19 cellular contexts compared by ENCODE assay signal in genomic region chr4:110849461-110849860, GRCh38.
DNase-seq lines count a peak whose midpoint lies in the region; ATAC-seq and TF ChIP-seq lines count a peak whose summit lies in the region.
"Had no signal": no experiment of that assay in that cellular context is flagged by ENCODE, and none has a peak within 500 bp of the region (broad histone marks: within the 10 kb centered on the region; RNA-seq: fewer than 3 reads in every experiment).

No MANE protein-coding gene starts in this region.

- H3K18ac ChIP-seq in IMR-90 (ENCODE audit: low read depth, low read length), result no peak overlapping the region

- no peaks in the 10 kb centered on the region for H3K9me2 ChIP-seq in GM23248 (ENCODE audit: insufficient read depth)

- H3K36me3 ChIP-seq in IMR-90 (ENCODE audit: control insufficient read depth, insufficient read depth, low read length) (no peaks in the 10 kb centered on the region), smooth muscle cell (ENCODE audit: low read depth) (no peaks in the 10 kb centered on the region), GM23248 (ENCODE audit: low read depth) (no peaks in the 10 kb centered on the region), right atrium auricular region (no peaks in the 10 kb centered on the region)

- H3K4me1 ChIP-seq in IMR-90 (ENCODE audit: control insufficient read depth, insufficient read depth, low read length) (no peaks in the 10 kb centered on the region), smooth muscle cell (ENCODE audit: low read depth) (peaks cover 16% of the 10 kb centered on the region), GM23248 (ENCODE audit: insufficient read depth) (peaks cover 9% of the 10 kb centered on the region), right atrium auricular region (no peaks in the 10 kb centered on the region)

- no peaks in the 10 kb centered on the region for H3K9me3 Mint-ChIP-seq in chondrocyte (ENCODE audit: low read depth)
- H3K9me3 Mint-ChIP-seq: CD4-positive, alpha-beta T cell; H9 had no signal

- POLR2A ChIA-PET in IMR-90 (lab: Charles Lee; ENCODE audit: unreplicated experiment), result no interaction called here

- intact Hi-C loops in IMR-90 (cut with micrococcal nuclease), result no loop called here

- dilution Hi-C loops in IMR-90 (cut with HindIII; ENCODE audit: low sequenced_read_pairs, unreplicated experiment), result no loop called here

- no peak overlapping the region for H3K23ac ChIP-seq in IMR-90 (ENCODE audit: low read depth, low read length)

- H3K9me3 ChIP-seq in IMR-90 (ENCODE audit: control insufficient read depth, insufficient read depth, low read length) (no peaks in the 10 kb centered on the region), smooth muscle cell (replicated peaks; ENCODE audit: low read depth) (no peaks in the 10 kb centered on the region), GM23248 (ENCODE audit: low read depth) (no peaks in the 10 kb centered on the region), right atrium auricular region (no peaks in the 10 kb centered on the region)
- H3K9me3 ChIP-seq: A549 had no signal

- no peak overlapping the region for H4K91ac ChIP-seq in IMR-90 (ENCODE audit: insufficient read depth, low read depth, low read length)

- no peaks in the 10 kb centered on the region for H3K36me3 Mint-ChIP-seq in chondrocyte (ENCODE audit: low read depth)

- in situ Hi-C loops in IMR-90 (cut with MboI; ENCODE audit: low sequenced_read_pairs) (no loop called here), GM23248 (cut with MboI) (no loop called here)

- no peaks in the 10 kb centered on the region for H3K79me1 ChIP-seq in IMR-90 (ENCODE audit: low read depth in 1 of 2, low read length in 2 of 2)

- H4K5ac ChIP-seq in IMR-90 (ENCODE audit: low read depth, low read length), result no peak overlapping the region

- no peak overlapping the region for H2BK15ac ChIP-seq in IMR-90 (ENCODE audit: low read depth, low read length)

- no peak overlapping the region for H3K27ac ChIP-seq in IMR-90 (ENCODE audit: insufficient read depth, low read length)
- peak overlapping the region; percentile 66 for H3K27ac ChIP-seq in smooth muscle cell (ENCODE audit: low read depth)
- H3K27ac ChIP-seq in GM23248, result no peak overlapping the region
- no peak overlapping the region for H3K27ac ChIP-seq in right atrium auricular region
- H3K27ac ChIP-seq: A549, C4-2B had no signal

- no peak for TF ChIP-seq RAD21 in IMR-90 (IDR thresholded peaks at IDR 0.05; ENCODE audit: low read length)

- H3K4me1 Mint-ChIP-seq in chondrocyte (ENCODE audit: low read depth), result peaks cover 7% of the 10 kb centered on the region

- H3K27ac Mint-ChIP-seq in chondrocyte (ENCODE audit: unreplicated experiment), result no peak overlapping the region
- H3K27ac Mint-ChIP-seq: CD4-positive, alpha-beta T cell; H9 had no signal

- H3K9me1 ChIP-seq in IMR-90 (ENCODE audit: insufficient read depth, low read length), result 0 out of 2 replicates have a peak, but pooled peaks cover 2% of the 10 kb centered on the region

- no CpG with 5 or more reads among the region's 6 CpGs for WGBS in IMR-90 (ENCODE audit: extremely low coverage in 2 of 2, insufficient read length in 1 of 2), 2 experiments
- WGBS in smooth muscle cell (ENCODE audit: low lambda C conversion rate), result 60% methylated on average over 6 of the region's 6 CpGs
- WGBS in GM23248 (ENCODE audit: low coverage in 1 of 2, low lambda C conversion rate in 2 of 2, missing lambda C conversion rate in 2 of 2), 2 experiments, result 98% methylated on average over 6 of the region's 6 CpGs

- H3K79me2 ChIP-seq in smooth muscle cell (ENCODE audit: low read depth) (peaks cover 24% of the 10 kb centered on the region), GM23248 (ENCODE audit: insufficient read depth) (no peaks in the 10 kb centered on the region)

- CTCF ChIA-PET in IMR-90 (lab: Yijun Ruan, JAX), result no interaction called here

- H3K56ac ChIP-seq in IMR-90 (ENCODE audit: extremely low read depth, insufficient read depth, low read length), result no peak overlapping the region

- no peak for TF ChIP-seq POLR2A in IMR-90 (IDR thresholded peaks at IDR 0.05; ENCODE audit: low read depth, low read length)

- no peak overlapping the region for H3K14ac ChIP-seq in IMR-90 (replicated peaks; ENCODE audit: low read depth, low read length)

- no peaks in the 10 kb centered on the region for H4K20me1 ChIP-seq in IMR-90 (ENCODE audit: insufficient read depth, low read length)
- H4K20me1 ChIP-seq in smooth muscle cell (ENCODE audit: low read depth), result no peaks in the 10 kb centered on the region
- no peaks in the 10 kb centered on the region for H4K20me1 ChIP-seq in GM23248 (ENCODE audit: insufficient read depth)

- no peak overlapping the region for H3K4me3 Mint-ChIP-seq in chondrocyte (ENCODE audit: unreplicated experiment)
- H3K4me3 Mint-ChIP-seq: CD4-positive, alpha-beta T cell; H9 had no signal

- peak overlapping the region; percentile 69 for H2AFZ ChIP-seq in IMR-90 (replicated peaks; ENCODE audit: low read length, poor library complexity)
- H2AFZ ChIP-seq in smooth muscle cell (ENCODE audit: low read depth), result no peak overlapping the region
- H2AFZ ChIP-seq in GM23248, result no peak overlapping the region

- H3K4ac ChIP-seq in IMR-90 (ENCODE audit: low read depth, low read length), result peak overlapping the region; percentile 35; the same call in 1 of the 2 replicates

- H2AK9ac ChIP-seq in IMR-90 (replicated peaks; ENCODE audit: low read depth, low read length, poor library complexity), result no peak overlapping the region

- no peak overlapping the region for H2BK120ac ChIP-seq in IMR-90 (ENCODE audit: low read depth, low read length)

- no peak overlapping the region for H4K8ac ChIP-seq in IMR-90 (ENCODE audit: low read depth in 2 of 2, low read length in 2 of 2)

- ATAC-seq in GM19463 (IDR thresholded peaks at IDR 0.05; ENCODE audit: unreplicated experiment) (peak; percentile 33), IMR-90 (ENCODE audit: low read depth) (no peak)
- ATAC-seq: A549, GM12878, HepG2 had no signal

- H3K4me2 ChIP-seq in IMR-90 (ENCODE audit: low read depth, low read length) (no peak overlapping the region), smooth muscle cell (peak overlapping the region; percentile 68), GM23248 (ENCODE audit: unreplicated experiment) (no peak overlapping the region)
- H3K4me2 ChIP-seq: A549 had no signal

- no TSS peak for BruUV-seq in IMR-90 (replicated peaks; lab: Mats Ljungman, UMichigan)

- H3K9ac ChIP-seq in IMR-90 (ENCODE audit: low read depth, low read length), result no peak overlapping the region
- H3K9ac ChIP-seq in smooth muscle cell (ENCODE audit: low read depth), result no peak overlapping the region
- H3K9ac ChIP-seq in GM23248, result no peak overlapping the region

- no peaks in the 10 kb centered on the region for H3F3A ChIP-seq in smooth muscle cell (ENCODE audit: low read depth)
- H3F3A ChIP-seq in GM23248 (ENCODE audit: insufficient read depth), result peaks cover 6% of the 10 kb centered on the region

- DNase-seq in IMR-90 (no peak), myocyte (ENCODE audit: low read depth) (peak; percentile 76), smooth muscle cell (lab: John Stamatoyannopoulos, UW; ENCODE audit: unreplicated experiment) (no peak), GM23248 (no peak), right atrium auricular region (ENCODE audit: low spot score) (no peak), chondrocyte (ENCODE audit: low spot score) (no peak)
- DNase-seq: AML-193; CD4-positive, alpha-beta T cell; DMS153; DND-41; EL; GOT3; H9; KG1 had no signal

- H3K4me3 ChIP-seq in IMR-90 (ENCODE audit: insufficient read depth, low read depth, low read length) (no peak overlapping the region), smooth muscle cell (no peak overlapping the region), GM23248 (no peak overlapping the region), right atrium auricular region (no peak overlapping the region)
- H3K4me3 ChIP-seq: A549, GM12878 had no signal

- H3K27me3 ChIP-seq in IMR-90 (ENCODE audit: control insufficient read depth, insufficient read depth, low read length), result peaks cover 4% of the 10 kb centered on the region; the same call in 1 of the 2 replicates
- no peaks in the 10 kb centered on the region for H3K27me3 ChIP-seq in smooth muscle cell (ENCODE audit: low read depth)
- H3K27me3 ChIP-seq in GM23248 (replicated peaks; ENCODE audit: insufficient read depth), result peaks cover 26% of the 10 kb centered on the region
- no peaks in the 10 kb centered on the region for H3K27me3 ChIP-seq in right atrium auricular region

- TF ChIP-seq CTCF in IMR-90 (conservative IDR thresholded peaks at IDR 0.05; ENCODE audit: low read depth, low read length), result no peak
- TF ChIP-seq CTCF in smooth muscle cell (IDR thresholded peaks at IDR 0.05; ENCODE audit: borderline replicate concordance, insufficient read depth, poor library complexity, severe bottlenecking), result no peak
- no peak for TF ChIP-seq CTCF in right atrium auricular region (IDR thresholded peaks at IDR 0.05)
- TF ChIP-seq CTCF in chondrocyte (IDR thresholded peaks at IDR 0.05), result no peak

- H2BK20ac ChIP-seq in IMR-90 (ENCODE audit: low read depth, low read length), result no peak overlapping the region

- no peak overlapping the region for H2AK5ac ChIP-seq in IMR-90 (ENCODE audit: low read depth, low read length)

- H2BK5ac ChIP-seq in IMR-90 (ENCODE audit: low read depth, low read length, poor library complexity, severe bottlenecking), result no peak overlapping the region

- peaks cover 12% of the 10 kb centered on the region for H3K27me3 Mint-ChIP-seq in chondrocyte (ENCODE audit: low read depth)
- H3K27me3 Mint-ChIP-seq: CD4-positive, alpha-beta T cell had no signal

TF ChIP-seq in IMR-90, 13 proteins besides CTCF, POLR2A, EP300 and RAD21:
- no peak for TF ChIP-seq RCOR1 (IDR thresholded peaks at IDR 0.05; ENCODE audit: insufficient replicate concordance, low read length)
- no peak for TF ChIP-seq MAZ (IDR thresholded peaks at IDR 0.05; ENCODE audit: borderline replicate concordance, low read depth, low read length)
- TF ChIP-seq MXI1 (IDR thresholded peaks at IDR 0.05; ENCODE audit: borderline replicate concordance, low read depth, low read length), result no peak
- no peak for TF ChIP-seq CHD1 (IDR thresholded peaks at IDR 0.05; ENCODE audit: low read depth, low read length)
- TF ChIP-seq FOS (IDR thresholded peaks at IDR 0.05; ENCODE audit: low read depth, low read length), result no peak
- TF ChIP-seq MAFK (IDR thresholded peaks at IDR 0.05; ENCODE audit: low read depth, low read length), result no peak
